Comparison of ENCODE assay signal across 9 cellular contexts in the genomic region with DNA sequence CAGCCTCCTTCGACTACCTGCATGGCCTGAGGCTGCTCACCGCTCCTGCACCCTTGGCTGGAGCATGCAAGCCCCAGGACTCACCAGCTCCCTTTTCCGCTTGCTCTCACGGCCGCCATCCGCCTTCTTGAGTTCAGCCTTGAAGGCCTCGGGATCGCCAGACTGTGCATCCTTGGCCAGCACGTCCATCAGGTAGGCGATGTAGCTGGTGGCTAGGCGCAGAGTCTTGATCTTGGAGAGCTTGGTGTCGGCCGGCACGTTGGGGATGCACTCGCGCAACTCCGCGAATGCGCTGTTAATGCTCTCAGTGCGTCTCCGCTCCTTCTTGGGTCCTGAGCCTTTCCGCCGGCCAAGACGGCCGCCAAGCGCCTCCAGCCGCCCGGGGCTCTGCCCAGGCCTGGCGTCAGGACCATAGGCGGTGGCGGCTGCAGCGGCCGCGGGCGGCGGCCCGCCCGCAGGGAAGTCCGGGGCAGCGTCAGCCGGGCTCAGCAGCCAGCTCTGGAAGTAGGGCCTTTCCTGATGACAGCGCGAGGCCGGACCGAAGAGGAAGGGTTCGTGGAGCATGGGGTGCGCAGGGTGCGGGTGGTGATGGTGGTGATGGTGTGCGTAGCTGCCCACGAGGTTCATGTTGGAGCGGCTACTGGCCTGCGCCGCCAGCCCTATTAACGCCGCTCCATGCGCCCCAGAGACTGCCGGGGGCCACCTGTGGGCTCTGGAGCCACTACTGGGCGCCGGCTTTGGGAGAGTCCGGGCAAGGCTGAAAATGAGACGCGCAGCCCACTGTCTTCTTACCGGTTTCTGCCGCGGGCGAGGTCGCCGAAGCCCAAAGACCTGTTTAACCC. TPM values are rescaled to one million over a fixed set of nuclear protein-coding genes. Genes with fewer than 3 reads are reported as not detected.
DNase-seq lines count a peak whose midpoint lies in the region; ATAC-seq and TF ChIP-seq lines count a peak whose summit lies in the region.
"Had no signal": no experiment of that assay in that cellular context is flagged by ENCODE, and none has a peak within 500 bp of the region (broad histone marks: within the 10 kb centered on the region; RNA-seq: fewer than 3 reads in every experiment).

No MANE protein-coding gene starts in this region.

- peaks cover 89% of the 10 kb centered on the region for H3K27me3 Mint-ChIP-seq in T-helper 17 cell
- peaks cover 93% of the 10 kb centered on the region for H3K27me3 Mint-ChIP-seq in progenitor cell of endocrine pancreas
- peaks cover 30 to 67% (median 45%) of the 10 kb centered on the region in 3 donors for H3K27me3 Mint-ChIP-seq in immature natural killer cell (ENCODE audit: low read depth in 3 of 3)

- H3K27ac ChIP-seq in gastroesophageal sphincter: no peak overlapping the region

- TF ChIP-seq POLR2A in gastroesophageal sphincter (IDR thresholded peaks at IDR 0.05): no peak

- TF ChIP-seq CTCF in gastroesophageal sphincter (IDR thresholded peaks at IDR 0.05) (no peak), progenitor cell of endocrine pancreas (IDR thresholded peaks at IDR 0.05; ENCODE audit: unreplicated experiment) (no peak)

- TF ChIP-seq EP300 in gastroesophageal sphincter (IDR thresholded peaks at IDR 0.05): no peak

- peaks cover 100% of the 10 kb centered on the region for H3K27me3 ChIP-seq in gastroesophageal sphincter

- WGBS in gastroesophageal sphincter (ENCODE audit: low coverage in 1 of 2), 2 donors: 8% methylated on average over 2 of the region's 68 CpGs; no CpG with 5 or more reads in 1 of the 2 donors

- peak overlapping the region in 1 of 2 donors; percentile 38 for H3K4me3 ChIP-seq in gastroesophageal sphincter

- H3K4me1 Mint-ChIP-seq in T-helper 17 cell (peaks cover 47% of the 10 kb centered on the region), progenitor cell of endocrine pancreas (ENCODE audit: low read depth) (peaks cover 13% of the 10 kb centered on the region), immature natural killer cell (peaks cover 32 to 34% of the 10 kb centered on the region in 2 donors)

- H3K4me1 ChIP-seq in gastroesophageal sphincter: peaks cover 0 to 72% (median 48%) of the 10 kb centered on the region in 3 donors

- no peak for ATAC-seq in T-helper 17 cell
- peak; percentile 35 for ATAC-seq in gastroesophageal sphincter
- no peak for ATAC-seq in GM19395 (IDR thresholded peaks at IDR 0.05; ENCODE audit: unreplicated experiment)

- H3K9me3 Mint-ChIP-seq in progenitor cell of endocrine pancreas (ENCODE audit: low read depth) (no peaks in the 10 kb centered on the region), immature natural killer cell (peaks cover 0 to 2% (median 0%) of the 10 kb centered on the region in 6 donors)

- H3K36me3 Mint-ChIP-seq in T-helper 17 cell (ENCODE audit: low read depth): peaks cover 16% of the 10 kb centered on the region
- H3K36me3 Mint-ChIP-seq in progenitor cell of endocrine pancreas (ENCODE audit: insufficient read depth): no peaks in the 10 kb centered on the region
- H3K36me3 Mint-ChIP-seq in immature natural killer cell: peaks cover 0 to 7% (median 0%) of the 10 kb centered on the region in 3 donors

- no peaks in the 10 kb centered on the region for H3K9me3 ChIP-seq in T-helper 17 cell (ENCODE audit: control insufficient read depth, low read length, poor library complexity, severe bottlenecking)
- H3K9me3 ChIP-seq in gastroesophageal sphincter: no peaks in the 10 kb centered on the region

- H3K4me3 Mint-ChIP-seq in T-helper 17 cell: peak overlapping the region; percentile 49
- peak overlapping the region; percentile 38 for H3K4me3 Mint-ChIP-seq in progenitor cell of endocrine pancreas (ENCODE audit: low read depth)
- peak overlapping the region in 1 of 5 donors; percentile 10 for H3K4me3 Mint-ChIP-seq in immature natural killer cell

- DNase-seq in EH (ENCODE audit: low read depth) (peak; percentile 32), T-helper 17 cell (no peak), progenitor cell of endocrine pancreas (ENCODE audit: low spot score, unreplicated experiment) (no peak), iPS-NIHi11 (ENCODE audit: low spot score) (no peak), immature natural killer cell (no peak), hippocampal formation (lab: John Stamatoyannopoulos, UW) (no peak)

- H3K27ac Mint-ChIP-seq in T-helper 17 cell: peak overlapping the region; percentile 39
- no peak overlapping the region for H3K27ac Mint-ChIP-seq in progenitor cell of endocrine pancreas
- no peak overlapping the region for H3K27ac Mint-ChIP-seq in immature natural killer cell

- no peaks in the 10 kb centered on the region for H3K36me3 ChIP-seq in gastroesophageal sphincter

RNA-seq across cellular contexts. Expression of a gene that starts 0.4 kb away (rescaled TPM):
- not detected for total RNA-seq in T-helper 17 cell
- total RNA-seq in gastroesophageal sphincter: not detected
- 0.44 and 0.48 TPM in 2 replicates for total RNA-seq in progenitor cell of endocrine pancreas
- polyA plus RNA-seq in immature natural killer cell: not detected
- total RNA-seq: NCI-H460 had no signal

RNA-seq across cellular contexts. Expression of a gene that starts 31.8 kb away (rescaled TPM):
- 10 to 100 TPM; 25.0 to 37.9 TPM for total RNA-seq in T-helper 17 cell
- total RNA-seq in gastroesophageal sphincter: 10 to 100 TPM; 37.4 to 88.3 (median 68.8) TPM
- 32.9 and 37.7 TPM in 2 replicates for total RNA-seq in progenitor cell of endocrine pancreas
- polyA plus RNA-seq in immature natural killer cell: 10 to 100 TPM; 20.6 to 45.3 (median 27.1) TPM
